In genomic region chr18:21742323-21742687, GRCh38 we compare ENCODE assay signal across 8 cellular contexts. TPM values are rescaled to one million over a fixed set of nuclear protein-coding genes. Genes with fewer than 3 reads are reported as not detected.
DNase-seq lines count a peak whose midpoint lies in the region; ATAC-seq, FAIRE-seq and TF ChIP-seq lines count a peak whose summit lies in the region.

No MANE protein-coding gene starts in this region.

- DNase-seq in T-helper 17 cell: no peak
- DNase-seq in foreskin fibroblast: peak in 1 of 2 donors; percentile 38
- DNase-seq in kidney: no peak
- DNase-seq in ecto neural progenitor cell (ENCODE audit: low spot score): no peak

- H3K27ac ChIP-seq in HEK293 (ENCODE audit: extremely low read depth, low read depth, low read length) (no peak overlapping the region), skeletal muscle tissue (ENCODE audit: low read depth, low read length) (no peak overlapping the region), kidney (ENCODE audit: low read depth in 2 of 2, low read length in 2 of 2) (no peak overlapping the region)

- CTCF ChIA-PET in HEK293 (lab: Yijun Ruan, JAX): interaction anchor here (0.6 to 1.1 kb wide), 5 partner anchors 78 to 1364 kb away, joined by 3 read pairs; no protein-coding TSS in a partner anchor

- TF ChIP-seq CTCF in HEK293 (tag by site-specific recombination; IDR thresholded peaks at IDR 0.05): no peak
- no peak for TF ChIP-seq CTCF in foreskin fibroblast (IDR thresholded peaks at IDR 0.05; ENCODE audit: low read depth, low read length)
- no peak for TF ChIP-seq CTCF in kidney (IDR thresholded peaks at IDR 0.05; ENCODE audit: borderline replicate concordance, extremely low read depth, insufficient read depth)

- intact Hi-C loops in kidney (cut with DNase I): no loop called here

- H3K27me3 ChIP-seq in skeletal muscle tissue (ENCODE audit: control insufficient read depth in 3 of 3, insufficient read depth in 3 of 3, low read length in 3 of 3): no peaks in the 10 kb centered on the region

- H3K27ac Mint-ChIP-seq in T-helper 17 cell: peak overlapping the region; percentile 90

- no peaks in the 10 kb centered on the region for H3K27me3 Mint-ChIP-seq in T-helper 17 cell

- POLR2A ChIA-PET in HEK293 (lab: Yijun Ruan, JAX): interaction anchor here (1.9 to 4.5 kb wide), 2 partner anchors 38 to 142 kb away, joined by 7 to 38 read pairs; partner anchors contain the start of genes ABHD3 and ESCO1

- H3K9me3 ChIP-seq in HEK293 (ENCODE audit: control insufficient read depth, insufficient read depth, low read depth, low read length): no peaks in the 10 kb centered on the region
- no peaks in the 10 kb centered on the region for H3K9me3 ChIP-seq in T-helper 17 cell (ENCODE audit: control insufficient read depth, low read length, poor library complexity, severe bottlenecking)
- H3K9me3 ChIP-seq in skeletal muscle tissue (ENCODE audit: control insufficient read depth in 3 of 3, low read length in 3 of 3): no peaks in the 10 kb centered on the region
- H3K9me3 ChIP-seq in kidney (ENCODE audit: control insufficient read depth in 1 of 2, low read length in 2 of 2): no peaks in the 10 kb centered on the region

- H3K36me3 ChIP-seq in HEK293 (ENCODE audit: control insufficient read depth in 2 of 2, insufficient read depth in 1 of 2, low read length in 2 of 2): no peaks in the 10 kb centered on the region
- H3K36me3 ChIP-seq in skeletal muscle tissue (ENCODE audit: control insufficient read depth in 3 of 3, insufficient read depth in 3 of 3, low read length in 3 of 3): no peaks in the 10 kb centered on the region
- H3K36me3 ChIP-seq in kidney (ENCODE audit: control insufficient read depth in 1 of 2, insufficient read depth in 2 of 2, low read length in 2 of 2): no peaks in the 10 kb centered on the region

- H3K9ac ChIP-seq in skeletal muscle tissue (ENCODE audit: low read depth in 1 of 3, low read length in 3 of 3) (peak overlapping the region; percentile 72 to 95 (median 84)), kidney (ENCODE audit: low read length in 2 of 2) (peak overlapping the region in 1 of 2 donors; percentile 75)

- no peak for FAIRE-seq in kidney (lab: Jason Lieb, UNC)

- H3K4me3 Mint-ChIP-seq in T-helper 17 cell: peak overlapping the region; percentile 84

- H3K4me3 ChIP-seq in HEK293 (ENCODE audit: low read depth, low read length): peak overlapping the region; percentile 96
- peak overlapping the region; percentile 85 to 89 for H3K4me3 ChIP-seq in foreskin fibroblast (ENCODE audit: low read depth in 1 of 2, low read length in 2 of 2)
- peak overlapping the region in 2 of 3 donors; percentile 87 to 92 for H3K4me3 ChIP-seq in skeletal muscle tissue (ENCODE audit: low read length in 3 of 3)
- peak overlapping the region in 1 of 2 donors; percentile 79 for H3K4me3 ChIP-seq in kidney (ENCODE audit: low read length in 2 of 2)

- no peaks in the 10 kb centered on the region for H3K36me3 Mint-ChIP-seq in T-helper 17 cell (ENCODE audit: low read depth)

- H3K4me1 Mint-ChIP-seq in T-helper 17 cell: peaks cover 42% of the 10 kb centered on the region

- no peak for ATAC-seq in T-helper 17 cell
- ATAC-seq in HG03095 (IDR thresholded peaks at IDR 0.05; ENCODE audit: unreplicated experiment): no peak
- no peak for ATAC-seq in GM18520 (IDR thresholded peaks at IDR 0.05; ENCODE audit: unreplicated experiment)

- H3K4me1 ChIP-seq in HEK293 (ENCODE audit: control insufficient read depth, insufficient read depth, low read length) (peaks cover 8% of the 10 kb centered on the region), skeletal muscle tissue (ENCODE audit: control insufficient read depth in 3 of 3, insufficient read depth in 3 of 3, low read length in 3 of 3) (peaks cover 10 to 20% (median 10%) of the 10 kb centered on the region in 3 donors), kidney (ENCODE audit: control insufficient read depth in 1 of 2, insufficient read depth in 1 of 2, low read depth in 1 of 2, low read length in 2 of 2) (peaks cover 2 to 6% of the 10 kb centered on the region in 2 donors)

TF ChIP-seq in HEK293, 187 proteins besides CTCF, POLR2A, EP300 and RAD21:
- TF ChIP-seq PRDM10 (tag by site-specific recombination; IDR thresholded peaks at IDR 0.05) (0 out of 2 replicates have a peak, but pooled peaks have one; percentile 22), GLIS1 (tag by site-specific recombination; IDR thresholded peaks at IDR 0.05) (0 out of 2 replicates have a peak, but pooled peaks have one; percentile 30), ZNF335 (tag by site-specific recombination; conservative IDR thresholded peaks at IDR 0.05) (peak; percentile 51), HOXD13 (CRISPR knock-in tag; IDR thresholded peaks at IDR 0.05; ENCODE audit: borderline replicate concordance) (no peak)

RNA-seq across cellular contexts. Expression of gene MIB1, which starts 1.7 kb away (rescaled TPM):
- total RNA-seq in T-helper 17 cell: 10 to 100 TPM; 39.0 to 45.1 TPM
- 65.8 TPM for total RNA-seq in skeletal muscle tissue
- total RNA-seq in kidney: 38.6 TPM
- polyA plus RNA-seq in kidney (ENCODE audit: insufficient read depth, low read depth, low replicate concordance): 4.5 TPM

RNA-seq across cellular contexts. Expression of gene ABHD3, which starts 37.7 kb away (rescaled TPM):
- total RNA-seq in T-helper 17 cell (10 to 100 TPM; 38.6 to 39.3 TPM), skeletal muscle tissue (11.5 TPM), kidney (18.9 TPM)
- 13.1 TPM for polyA plus RNA-seq in kidney (ENCODE audit: insufficient read depth, low read depth, low replicate concordance)
